Comparison of ENCODE assay signal across 17 cellular contexts in the genomic region with DNA sequence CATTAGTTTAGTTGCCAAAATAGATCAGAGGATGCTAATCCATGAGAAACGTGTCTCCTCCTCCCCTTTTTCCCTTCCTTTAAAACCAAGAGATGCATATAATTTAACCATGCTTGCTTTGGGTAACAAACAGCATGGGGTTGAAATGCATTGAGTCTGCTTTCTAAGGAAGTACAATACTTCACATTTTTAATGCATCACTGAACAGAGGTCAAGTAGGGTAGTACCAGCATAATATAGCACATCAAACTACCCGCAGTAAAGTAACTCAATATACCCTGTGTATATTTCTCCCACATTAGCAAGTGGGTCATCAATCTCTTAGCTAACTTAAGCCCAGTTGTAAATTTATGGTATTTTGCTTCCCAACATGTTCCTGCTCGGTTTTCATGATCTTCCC.
DNase-seq lines count a peak whose midpoint lies in the region; ATAC-seq and TF ChIP-seq lines count a peak whose summit lies in the region.
"Had no signal": no experiment of that assay in that cellular context is flagged by ENCODE, and none has a peak within 500 bp of the region (broad histone marks: within the 10 kb centered on the region; RNA-seq: fewer than 3 reads in every experiment).

No MANE protein-coding gene starts in this region.

- no peak overlapping the region for H2BK5ac ChIP-seq in mesendoderm (ENCODE audit: low read length)

- H3K9me3 Mint-ChIP-seq in T-helper 2 cell treated with Interferon-gamma antibody and Interleukin-4, amounts not matched to agents 5 μg/mL and 100 μg/mL, for 36 hours, result peaks cover 3% of the 10 kb centered on the region

- H3K27ac ChIP-seq in BLaER1, result no peak overlapping the region
- no peak overlapping the region for H3K27ac ChIP-seq in mesendoderm (ENCODE audit: low read depth, low read length)
- H3K27ac ChIP-seq: stomach had no signal

- no peak overlapping the region for H3K56ac ChIP-seq in mesendoderm (ENCODE audit: low read length)

- no peak overlapping the region for H3K9ac ChIP-seq in BLaER1
- no peak overlapping the region for H3K9ac ChIP-seq in mesendoderm (ENCODE audit: low read length)

- no peak overlapping the region for H3K4me3 Mint-ChIP-seq in T-helper 2 cell treated with Interferon-gamma antibody and Interleukin-4, amounts not matched to agents 5 μg/mL and 100 μg/mL, for 36 hours
- H3K4me3 Mint-ChIP-seq: memory B cell, neural crest cell had no signal

- H4K20me1 ChIP-seq in BLaER1, result no peaks in the 10 kb centered on the region

- ATAC-seq in GM19351 (IDR thresholded peaks at IDR 0.05; ENCODE audit: unreplicated experiment), result no peak
- ATAC-seq: right cardiac atrium had no signal

- H3K27me3 Mint-ChIP-seq in T-helper 2 cell treated with Interferon-gamma antibody and Interleukin-4, amounts not matched to agents 5 μg/mL and 100 μg/mL, for 36 hours (ENCODE audit: low read depth), result no peaks in the 10 kb centered on the region
- H3K27me3 Mint-ChIP-seq: memory B cell had no signal

- no peak overlapping the region for H3K27ac Mint-ChIP-seq in T-helper 2 cell treated with Interferon-gamma antibody and Interleukin-4, amounts not matched to agents 5 μg/mL and 100 μg/mL, for 36 hours
- H3K27ac Mint-ChIP-seq: memory B cell had no signal

- H4K8ac ChIP-seq in mesendoderm (ENCODE audit: low read depth, low read length), result no peak overlapping the region

- H3K36me3 Mint-ChIP-seq in T-helper 2 cell treated with Interferon-gamma antibody and Interleukin-4, amounts not matched to agents 5 μg/mL and 100 μg/mL, for 36 hours (ENCODE audit: low read depth), result no peaks in the 10 kb centered on the region
- H3K36me3 Mint-ChIP-seq: memory B cell had no signal

- no peak overlapping the region for H2BK15ac ChIP-seq in mesendoderm (replicated peaks; ENCODE audit: low read depth)

- H3K79me1 ChIP-seq in mesendoderm (ENCODE audit: low read length), result no peaks in the 10 kb centered on the region

- H3K9me3 ChIP-seq in BLaER1, result no peaks in the 10 kb centered on the region
- H3K9me3 ChIP-seq: stomach had no signal

- H3K79me2 ChIP-seq in mesendoderm (ENCODE audit: control insufficient read depth, insufficient read depth, low read length), result no peaks in the 10 kb centered on the region

- H3K4me3 ChIP-seq in BLaER1, result no peak overlapping the region
- H3K4me3 ChIP-seq in mesendoderm (ENCODE audit: low read length), result no peak overlapping the region
- H3K4me3 ChIP-seq: stomach had no signal

- H3K4ac ChIP-seq in mesendoderm (ENCODE audit: low read depth, low read length), result no peak overlapping the region

- DNase-seq in NCI-H526 treated with DMSO at 0.1 percent for 48 hours (lab: John Stamatoyannopoulos, UW) (peak; percentile 62), mesendoderm (peak; percentile 8), NCI-H2029 treated with DMSO at 0.1 percent for 48 hours (lab: John Stamatoyannopoulos, UW) (no peak), 8988T (no peak)
- no peak for DNase-seq in T-helper 2 cell treated with Interferon-gamma antibody and Interleukin-4, amounts not matched to agents 5 μg/mL and 100 μg/mL, for 36 hours (ENCODE audit: low spot score)
- DNase-seq: activated CD4-positive, alpha-beta T cell treated with anti-CD3 and anti-CD28 coated beads for 1 hour; IMR-90; MV-4-11; NCI-H226; right cardiac atrium; stomach; T1000 had no signal

- no CpG with 5 or more reads among the region's 3 CpGs for WGBS in mesendoderm (ENCODE audit: extremely low coverage, insufficient coverage, low lambda C conversion rate)

- H3K4me1 Mint-ChIP-seq in T-helper 2 cell treated with Interferon-gamma antibody and Interleukin-4, amounts not matched to agents 5 μg/mL and 100 μg/mL, for 36 hours (ENCODE audit: low read depth), result no peaks in the 10 kb centered on the region
- H3K4me1 Mint-ChIP-seq: memory B cell had no signal

- peak overlapping the region; percentile 41 for H3K4me2 ChIP-seq in BLaER1
- H3K4me2 ChIP-seq in mesendoderm (ENCODE audit: low read length), result no peak overlapping the region

- no peaks in the 10 kb centered on the region for H3K27me3 ChIP-seq in BLaER1
- H3K27me3 ChIP-seq in mesendoderm (ENCODE audit: insufficient read depth, low read length, poor library complexity), result no peaks in the 10 kb centered on the region
- H3K27me3 ChIP-seq: stomach had no signal

- no peak overlapping the region for H2AK5ac ChIP-seq in mesendoderm (ENCODE audit: low read length)

- no peak overlapping the region for H3K23ac ChIP-seq in mesendoderm (ENCODE audit: low read length)

- no peaks in the 10 kb centered on the region for H3K36me3 ChIP-seq in BLaER1
- no peaks in the 10 kb centered on the region for H3K36me3 ChIP-seq in mesendoderm (ENCODE audit: control insufficient read depth, insufficient read depth, low read length)
- H3K36me3 ChIP-seq: stomach had no signal

- no peak overlapping the region for H3K18ac ChIP-seq in mesendoderm (ENCODE audit: low read length)

- TF ChIP-seq RAD21 in Ishikawa (IDR thresholded peaks at IDR 0.05; ENCODE audit: low read depth), result peak; percentile 8; the same call in 1 of the 2 replicates

- peaks cover 13% of the 10 kb centered on the region for H3K4me1 ChIP-seq in BLaER1
- H3K4me1 ChIP-seq in mesendoderm (ENCODE audit: control insufficient read depth, low read depth, low read length), result peaks cover 3% of the 10 kb centered on the region

- H4K5ac ChIP-seq in mesendoderm (ENCODE audit: low read length), result no peak overlapping the region

- peak; percentile 89 for TF ChIP-seq EP300 in Ishikawa (IDR thresholded peaks at IDR 0.05; ENCODE audit: borderline replicate concordance)

- H2BK120ac ChIP-seq in mesendoderm (ENCODE audit: low read depth, low read length), result no peak overlapping the region

TF ChIP-seq in Ishikawa, 13 proteins besides CTCF, POLR2A, EP300 and RAD21:
- TF ChIP-seq CEBPB (IDR thresholded peaks at IDR 0.05) (no peak), ZBTB7A (IDR thresholded peaks at IDR 0.05; ENCODE audit: low read depth) (no peak), TAF1 (IDR thresholded peaks at IDR 0.05; ENCODE audit: low read depth) (no peak), NFIC (IDR thresholded peaks at IDR 0.05) (peak; percentile 66), CREB1 (IDR thresholded peaks at IDR 0.05; ENCODE audit: low read depth) (no peak), MAX (IDR thresholded peaks at IDR 0.05) (no peak), TCF12 (IDR thresholded peaks at IDR 0.05; ENCODE audit: low read depth) (peak; percentile 83; the same call in 1 of the 2 replicates), REST (IDR thresholded peaks at IDR 0.05; ENCODE audit: low read depth) (no peak), YY1 (IDR thresholded peaks at IDR 0.05; ENCODE audit: low read depth) (no peak), TEAD4 (IDR thresholded peaks at IDR 0.05) (peak; percentile 73), FOXM1 (IDR thresholded peaks at IDR 0.05; ENCODE audit: borderline replicate concordance, low read depth) (peak; percentile 72; the same call in 1 of the 2 replicates), EGR1 (IDR thresholded peaks at IDR 0.05) (no peak)
- TF ChIP-seq, protein P1, sequence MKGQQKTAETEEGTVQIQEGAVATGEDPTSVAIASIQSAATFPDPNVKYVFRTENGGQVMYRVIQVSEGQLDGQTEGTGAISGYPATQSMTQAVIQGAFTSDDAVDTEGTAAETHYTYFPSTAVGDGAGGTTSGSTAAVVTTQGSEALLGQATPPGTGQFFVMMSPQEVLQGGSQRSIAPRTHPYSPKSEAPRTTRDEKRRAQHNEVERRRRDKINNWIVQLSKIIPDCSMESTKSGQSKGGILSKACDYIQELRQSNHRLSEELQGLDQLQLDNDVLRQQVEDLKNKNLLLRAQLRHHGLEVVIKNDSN (IDR thresholded peaks at IDR 0.05), result no peak

Comparison
In these comparisons a context has a peak if more than half of its experiments do, and no peak if none do; other contexts are left out.
1. DNase-seq: peak in NCI-H526 treated with DMSO at 0.1 percent for 48 hours (single experiment) and mesendoderm (single experiment); none in T-helper 2 cell treated with Interferon-gamma antibody and Interleukin-4, amounts not matched to agents 5 μg/mL and 100 μg/mL, for 36 hours (single experiment), NCI-H2029 treated with DMSO at 0.1 percent for 48 hours (single experiment) and 8988T (single experiment).